1 cellular context compared by ENCODE assay signal in genomic region chr3:150439657-150440056, GRCh38.
TF ChIP-seq lines count a peak whose summit lies in the region.

No MANE protein-coding gene starts in this region.

TF ChIP-seq in SK-N-SH treated with all-trans-retinoic acid at 6 μM for 48 hours, 23 proteins besides CTCF, POLR2A, EP300 and RAD21 (continued from another document):
- TF ChIP-seq CSRNP3 (CRISPR knock-in tag; IDR thresholded peaks at IDR 0.05) (no peak), ZC3H10 (CRISPR knock-in tag; IDR thresholded peaks at IDR 0.05) (no peak), ISL1 (CRISPR knock-in tag; IDR thresholded peaks at IDR 0.05) (no peak), SNAI2 (CRISPR knock-in tag; IDR thresholded peaks at IDR 0.05) (no peak)
